1 cellular context compared by ENCODE assay signal in the genomic region with DNA sequence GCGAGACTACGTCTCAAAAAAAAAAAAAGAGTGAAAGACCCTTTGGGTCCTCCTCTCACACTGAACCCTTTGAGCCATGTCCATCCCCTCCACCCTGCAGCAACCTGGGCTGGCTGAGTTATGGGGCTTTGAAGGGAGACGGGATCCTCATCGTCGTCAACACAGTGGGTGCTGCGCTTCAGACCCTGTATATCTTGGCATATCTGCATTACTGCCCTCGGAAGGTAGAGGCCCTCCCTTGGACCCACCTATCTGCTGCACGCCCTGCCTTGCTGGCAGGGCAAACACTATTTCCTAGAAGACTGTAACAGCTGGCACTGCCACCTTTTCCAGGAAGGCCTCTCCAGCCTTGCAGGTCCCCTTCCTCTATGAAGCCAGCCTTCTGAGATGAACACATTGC.
TF ChIP-seq lines count a peak whose summit lies in the region.

No MANE protein-coding gene starts in this region.

TF ChIP-seq in endothelial cell of umbilical vein, 7 proteins besides CTCF, POLR2A, EP300 and RAD21 (continued from another document):
- TF ChIP-seq EZH2 (IDR thresholded peaks at IDR 0.05; ENCODE audit: borderline replicate concordance, low read depth, low read length, severe bottlenecking) (no peak), GATA2 (IDR thresholded peaks at IDR 0.05; ENCODE audit: insufficient read depth, insufficient read length, low read depth, low read length) (no peak)
